Comparison of ENCODE assay signal across 8 cellular contexts in the genomic region with DNA sequence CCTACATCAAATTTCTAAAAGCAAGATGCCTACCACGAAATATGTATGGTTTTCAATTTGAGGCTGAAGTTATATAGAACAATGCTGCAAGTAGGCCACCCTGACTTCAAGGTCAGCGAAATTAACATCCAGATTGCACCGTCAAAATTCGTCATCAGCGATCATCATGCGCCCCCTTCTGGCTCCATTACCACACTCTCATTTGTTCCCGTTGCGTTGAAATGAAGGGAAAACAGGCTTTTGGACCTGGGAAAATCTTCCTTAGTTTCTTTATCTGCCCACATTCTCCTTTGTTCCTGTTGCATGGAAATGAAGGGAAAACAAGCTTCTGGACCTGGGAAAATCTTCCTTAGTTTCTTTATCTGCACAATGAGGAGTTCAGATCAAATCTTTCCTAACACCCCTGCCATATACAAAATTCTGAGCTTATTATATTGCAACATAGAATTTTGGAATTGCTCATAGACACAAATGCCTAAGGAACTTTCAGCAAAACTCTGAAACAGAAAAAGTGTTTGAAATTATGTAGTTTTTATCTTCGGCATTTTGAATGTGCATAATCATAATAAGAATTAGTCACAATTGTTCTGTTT.
DNase-seq lines count a peak whose midpoint lies in the region; ATAC-seq and TF ChIP-seq lines count a peak whose summit lies in the region.

No MANE protein-coding gene starts in this region.

- peak; percentile 23 for DNase-seq in GDM1 (lab: John Stamatoyannopoulos, UW)
- DNase-seq in NCI-H526 treated with DMSO at 0.1 percent for 48 hours (lab: John Stamatoyannopoulos, UW): peak; percentile 16
- DNase-seq in activated CD8-positive, alpha-beta memory T cell treated with anti-CD3 and anti-CD28 coated beads, Interleukin-2, amount 50 U/mL, for 4 hours: peak; percentile 63
- peak; percentile 12 for DNase-seq in fibroblast of gingiva (ENCODE audit: low read depth)
- no peak for DNase-seq in suprapubic skin (ENCODE audit: low spot score in 2 of 2)

- H3K9me3 ChIP-seq in neutrophil (no peaks in the 10 kb centered on the region), suprapubic skin (no peaks in the 10 kb centered on the region)

- WGBS in suprapubic skin: 27% methylated on average over 9 of the region's 9 CpGs

- H3K27me3 ChIP-seq in neutrophil (peaks cover 23% of the 10 kb centered on the region), suprapubic skin (peaks cover 17% of the 10 kb centered on the region)

- TF ChIP-seq CTCF in neutrophil (IDR thresholded peaks at IDR 0.05) (peak; percentile 25), suprapubic skin (IDR thresholded peaks at IDR 0.05) (peak; percentile 5 to 47)

- peaks cover 0 to 7% of the 10 kb centered on the region in 2 experiments for H3K4me1 ChIP-seq in neutrophil (ENCODE audit: control insufficient read depth in 1 of 2, insufficient read depth in 1 of 2, low read depth in 1 of 2, low read length in 1 of 2)
- no peaks in the 10 kb centered on the region for H3K4me1 ChIP-seq in suprapubic skin

- H3K36me3 ChIP-seq in neutrophil (no peaks in the 10 kb centered on the region), suprapubic skin (no peaks in the 10 kb centered on the region)

- ATAC-seq in HG03571 (IDR thresholded peaks at IDR 0.05; ENCODE audit: unreplicated experiment): no peak
- no peak for ATAC-seq in HG03460 (IDR thresholded peaks at IDR 0.05; ENCODE audit: unreplicated experiment)

- no peak for TF ChIP-seq EP300 in suprapubic skin (IDR thresholded peaks at IDR 0.05)

- H3K4me3 ChIP-seq in neutrophil (ENCODE audit: low read depth in 1 of 2, low read length in 1 of 2): no peak overlapping the region
- no peak overlapping the region for H3K4me3 ChIP-seq in suprapubic skin

- TF ChIP-seq POLR2A in suprapubic skin (IDR thresholded peaks at IDR 0.05): no peak

- H3K27ac ChIP-seq in neutrophil (no peak overlapping the region), suprapubic skin (no peak overlapping the region)

Comparison
In these comparisons a context has a peak if more than half of its experiments do, and no peak if none do; other contexts are left out.
1. DNase-seq: peak in GDM1 (single experiment), NCI-H526 treated with DMSO at 0.1 percent for 48 hours (single experiment), activated CD8-positive, alpha-beta memory T cell treated with anti-CD3 and anti-CD28 coated beads, Interleukin-2, amount 50 U/mL, for 4 hours (single experiment) and fibroblast of gingiva (single experiment); none in suprapubic skin (0 of 2).